28 cellular contexts compared by ENCODE assay signal in the genomic region with DNA sequence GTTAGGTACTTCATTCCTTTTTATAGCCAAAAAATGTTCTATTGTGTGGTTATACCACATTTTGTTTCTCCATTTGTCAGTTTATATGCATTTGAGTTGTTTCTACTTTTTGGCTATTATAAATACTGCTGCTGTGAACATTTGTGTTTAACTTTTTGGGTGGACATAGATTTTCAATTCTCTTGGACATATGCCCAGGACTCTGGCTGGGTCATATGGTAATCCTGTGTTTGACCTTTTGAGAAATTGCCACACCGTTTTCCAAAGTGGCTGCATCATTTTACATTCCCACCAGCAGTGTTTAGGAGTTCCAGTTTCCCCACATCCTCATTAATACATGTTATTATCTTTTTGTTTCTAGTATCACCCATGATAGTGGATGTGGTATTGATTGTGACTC.
"Had no signal": no experiment of that assay in that cellular context is flagged by ENCODE, and none has a peak within 500 bp of the region (broad histone marks: within the 10 kb centered on the region; RNA-seq: fewer than 3 reads in every experiment).

No MANE protein-coding gene starts in this region.

- H3K27ac ChIP-seq: colonic mucosa, epithelial cell of prostate, foreskin keratinocyte, neural progenitor cell, prostate gland, right atrium auricular region, sigmoid colon, skin epidermis, testis, tibial artery had no signal

- H3K27me3 ChIP-seq: colonic mucosa, foreskin keratinocyte, neural progenitor cell, right atrium auricular region, sigmoid colon, spleen, testis, tibial artery had no signal

- H3K36me3 ChIP-seq: colonic mucosa, prostate gland had no signal

- H2AFZ ChIP-seq: neural progenitor cell had no signal

- DNase-seq: colonic mucosa; effector CD8-positive, alpha-beta T cell; endodermal cell; foreskin keratinocyte; glutamatergic neuron; hypothalamus; immature natural killer cell; mesendoderm; midbrain; naive thymus-derived CD4-positive, alpha-beta T cell; sigmoid colon; spleen; stimulated activated CD4-positive, alpha-beta T cell treated with anti-CD3 and anti-CD28 coated beads, Interleukin-4, amount 100 ng/mL, for 4 hours; stimulated activated naive CD8-positive, alpha-beta T cell treated with anti-CD3 and anti-CD28 coated beads, Interleukin-15, Interleukin-2, amounts not matched to agents 100 U/mL and 50 U/mL, for 24 hours; substantia nigra; testis; tibial artery had no signal

- H3K4me1 Mint-ChIP-seq: nephron; stimulated activated memory B cell treated with anti-CD40 and anti-IgM and Interleukin-4, amounts not matched to agents 10 μg/mL and 1 μg/mL and 100 μg/mL, for 72 hours had no signal

- ATAC-seq: esophagus mucosa; foreskin keratinocyte; naive thymus-derived CD4-positive, alpha-beta T cell; stimulated activated memory B cell treated with anti-CD40 and anti-IgM and Interleukin-4, amounts not matched to agents 10 μg/mL and 1 μg/mL and 100 μg/mL, for 72 hours; stimulated activated naive CD8-positive, alpha-beta T cell treated with anti-CD3 and anti-CD28 coated beads, Interleukin-15, Interleukin-2, amounts not matched to agents 100 U/mL and 50 U/mL, for 24 hours had no signal

- H3K4me2 ChIP-seq: neural progenitor cell had no signal

- FAIRE-seq: keratinocyte had no signal

- H3K4me3 Mint-ChIP-seq: dendritic cell treated with granulocyte-macrophage colony-stimulating factor and Interleukin-4, amounts not matched to agents 40 ng/mL and 50 ng/mL, for 4 days; endodermal cell; immature natural killer cell; naive thymus-derived CD4-positive, alpha-beta T cell; nephron; neural progenitor cell; stimulated activated memory B cell treated with anti-CD40 and anti-IgM and Interleukin-4, amounts not matched to agents 10 μg/mL and 1 μg/mL and 100 μg/mL, for 72 hours; type B pancreatic cell had no signal

- H3K9ac ChIP-seq: neural progenitor cell had no signal

- H3K27ac Mint-ChIP-seq: dendritic cell treated with granulocyte-macrophage colony-stimulating factor and Interleukin-4, amounts not matched to agents 40 ng/mL and 50 ng/mL, for 4 days; endodermal cell; naive thymus-derived CD4-positive, alpha-beta T cell; nephron; neural progenitor cell; stimulated activated memory B cell treated with anti-CD40 and anti-IgM and Interleukin-4, amounts not matched to agents 10 μg/mL and 1 μg/mL and 100 μg/mL, for 72 hours; type B pancreatic cell had no signal

- H3K4me1 ChIP-seq: foreskin keratinocyte, prostate gland, testis, tibial artery had no signal

- H3K9me3 ChIP-seq: colonic mucosa, prostate gland, sigmoid colon, testis, tibial artery had no signal

- H3K27me3 Mint-ChIP-seq: dendritic cell treated with granulocyte-macrophage colony-stimulating factor and Interleukin-4, amounts not matched to agents 40 ng/mL and 50 ng/mL, for 4 days; naive thymus-derived CD4-positive, alpha-beta T cell; stimulated activated memory B cell treated with anti-CD40 and anti-IgM and Interleukin-4, amounts not matched to agents 10 μg/mL and 1 μg/mL and 100 μg/mL, for 72 hours; type B pancreatic cell had no signal

- H3K4me3 ChIP-seq: colonic mucosa, neural progenitor cell, prostate gland, right atrium auricular region, sigmoid colon, skin epidermis, spleen, testis, tibial artery had no signal
